In the genomic region with DNA sequence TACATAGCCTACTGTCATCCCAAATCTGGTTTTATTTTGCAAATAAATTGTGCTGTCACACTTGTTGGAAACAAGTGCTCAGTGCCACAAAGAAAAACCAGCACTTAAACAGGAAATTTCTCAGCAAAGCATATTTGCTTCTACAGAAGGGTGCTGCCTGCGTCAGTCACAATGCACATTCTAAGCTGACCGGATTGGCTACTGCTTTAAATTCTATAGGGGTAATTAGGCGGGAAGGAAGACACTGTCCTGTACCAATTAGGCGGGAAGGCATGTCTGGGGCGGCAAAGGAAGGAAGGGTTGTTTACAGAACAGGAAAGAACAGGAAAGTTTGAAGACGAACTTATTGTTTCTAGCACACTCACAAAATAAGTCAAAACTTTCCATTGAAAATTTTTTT, we compare ENCODE assay signal across 8 cellular contexts. TPM values are rescaled to one million over a fixed set of nuclear protein-coding genes. Genes with fewer than 3 reads are reported as not detected.
DNase-seq lines count a peak whose midpoint lies in the region; ATAC-seq and TF ChIP-seq lines count a peak whose summit lies in the region.

No MANE protein-coding gene starts in this region.

- no peaks in the 10 kb centered on the region for H3K27me3 Mint-ChIP-seq in activated naive CD4-positive, alpha-beta T cell treated with anti-CD3 and anti-CD28 coated beads, Interleukin-2, amount 50 U/mL, for 24 hours

- no peak for TF ChIP-seq CTCF in stomach (IDR thresholded peaks at IDR 0.05)

- intact Hi-C loops in left colon (cut with DNase I, micrococcal nuclease) (no loop called here), stomach (cut with DNase I; ENCODE audit: low total_unique reads) (no loop called here)

- peaks cover 69% of the 10 kb centered on the region for H3K4me1 Mint-ChIP-seq in activated naive CD4-positive, alpha-beta T cell treated with anti-CD3 and anti-CD28 coated beads, Interleukin-2, amount 50 U/mL, for 24 hours

- H3K36me3 ChIP-seq in MG63 (peaks cover 39% of the 10 kb centered on the region), stomach (peaks cover 5 to 24% (median 21%) of the 10 kb centered on the region in 4 donors)

- DNase-seq in activated gamma-delta T cell treated with Interleukin-2 at 50 U/mL for 16 hours (peak; percentile 15), activated gamma-delta T cell (lab: John Stamatoyannopoulos, UW) (no peak), MG63 (peak; percentile 26), left colon (no peak), stomach (no peak), kidney glomerular epithelial cell (lab: John Stamatoyannopoulos, UW) (no peak)

- H3K9me3 ChIP-seq in MG63, result no peaks in the 10 kb centered on the region
- no peaks in the 10 kb centered on the region for H3K9me3 ChIP-seq in stomach

- H3K4me3 ChIP-seq in MG63 (peak overlapping the region; percentile 66), stomach (peak overlapping the region; percentile 17 to 53 (median 46))

- H3K27ac Mint-ChIP-seq in activated naive CD4-positive, alpha-beta T cell treated with anti-CD3 and anti-CD28 coated beads, Interleukin-2, amount 50 U/mL, for 24 hours, result peak overlapping the region; percentile 100

- peak overlapping the region in 4 of 5 donors; percentile 58 to 91 (median 84) for H3K27ac ChIP-seq in stomach

- no peak for TF ChIP-seq POLR2A in stomach (IDR thresholded peaks at IDR 0.05)

- H3K9me3 Mint-ChIP-seq in activated naive CD4-positive, alpha-beta T cell treated with anti-CD3 and anti-CD28 coated beads, Interleukin-2, amount 50 U/mL, for 24 hours, result no peaks in the 10 kb centered on the region

- H3K4me3 Mint-ChIP-seq in activated naive CD4-positive, alpha-beta T cell treated with anti-CD3 and anti-CD28 coated beads, Interleukin-2, amount 50 U/mL, for 24 hours, result peak overlapping the region; percentile 90

- 37 to 57% (median 46%) methylated on average over 6 of the region's 6 CpGs for WGBS in stomach, 5 donors

- ATAC-seq in left colon, result peak; percentile 27
- ATAC-seq in HG03442 (IDR thresholded peaks at IDR 0.05; ENCODE audit: unreplicated experiment), result no peak

- H3K27me3 ChIP-seq in MG63 (no peaks in the 10 kb centered on the region), stomach (no peaks in the 10 kb centered on the region)

- TF ChIP-seq EP300 in stomach (IDR thresholded peaks at IDR 0.05), result no peak

- peaks cover 47% of the 10 kb centered on the region for H3K36me3 Mint-ChIP-seq in activated naive CD4-positive, alpha-beta T cell treated with anti-CD3 and anti-CD28 coated beads, Interleukin-2, amount 50 U/mL, for 24 hours

- H3K4me1 ChIP-seq in stomach, result peaks cover 9 to 65% (median 24%) of the 10 kb centered on the region in 4 donors

RNA-seq across cellular contexts. Expression of a gene that starts 2.8 kb away (rescaled TPM):
- 33.8 and 35.7 TPM in 2 replicates for total RNA-seq in MG63 (2014; rRNA removed; shearing (Covaris generic); ENCODE audit: low replicate concordance)
- total RNA-seq in left colon (10 to 100 TPM; 14.3 to 22.3 TPM), stomach (10 to 100 TPM; 24.3 to 65.6 (median 38.5) TPM)
- polyA plus RNA-seq in stomach, result 100 to 1,000 TPM in 1 of 3 donors, 10 to 100 TPM in 2; 40.0 to 113 (median 60.2) TPM

Comparison
In these comparisons a context has a peak if more than half of its experiments do, and no peak if none do; other contexts are left out.
1. DNase-seq: peak in activated gamma-delta T cell treated with Interleukin-2 at 50 U/mL for 16 hours (single experiment) and MG63 (single experiment); none in activated gamma-delta T cell (single experiment), left colon (0 of 2), stomach (single experiment) and kidney glomerular epithelial cell (single experiment).